32 cellular contexts compared by ENCODE assay signal in the genomic region with DNA sequence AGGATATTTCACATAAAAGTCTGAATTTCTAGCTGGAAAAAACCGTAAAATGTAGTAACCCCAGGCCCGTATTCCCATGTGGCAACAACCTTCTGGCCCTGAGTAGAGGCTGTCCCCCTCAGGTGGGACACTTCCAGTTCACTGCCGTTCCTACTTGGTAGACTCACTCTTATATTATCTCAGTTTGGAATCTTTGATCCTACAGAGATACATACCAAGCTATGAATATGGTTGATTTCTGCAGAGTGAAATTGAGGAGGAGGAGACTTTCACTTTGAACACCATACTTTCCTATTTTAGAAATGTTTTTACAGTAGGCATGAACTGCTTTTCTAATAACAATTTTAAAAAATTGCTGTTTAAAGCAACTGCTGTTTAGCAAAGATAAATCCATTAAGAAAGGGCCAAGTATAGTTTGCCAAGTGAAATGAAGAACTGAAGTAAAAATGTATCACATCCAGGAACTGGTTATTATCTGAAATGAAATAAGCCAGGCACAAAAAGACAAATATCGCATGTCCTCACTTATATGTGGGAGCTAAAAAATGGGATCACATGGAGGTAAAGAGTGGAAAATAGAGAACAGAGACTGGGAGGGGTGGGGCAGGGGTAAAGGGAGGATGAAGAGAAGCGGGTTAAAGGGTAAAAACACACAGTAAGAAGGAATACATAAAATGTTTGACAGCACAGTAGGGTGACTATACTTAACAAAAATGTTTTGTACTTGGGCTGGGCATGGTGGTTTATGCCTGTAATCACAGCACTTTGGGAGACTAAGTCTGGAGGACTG.
DNase-seq lines count a peak whose midpoint lies in the region; ATAC-seq, FAIRE-seq and TF ChIP-seq lines count a peak whose summit lies in the region.
"Had no signal": no experiment of that assay in that cellular context is flagged by ENCODE, and none has a peak within 500 bp of the region (broad histone marks: within the 10 kb centered on the region; RNA-seq: fewer than 3 reads in every experiment).

No MANE protein-coding gene starts in this region.

- no peak for TF ChIP-seq POLR2A in H54 (IDR thresholded peaks at IDR 0.05; ENCODE audit: low read depth, low read length)

- no peak for TF ChIP-seq CTCF in thoracic aorta (IDR thresholded peaks at IDR 0.05)

- H3K4me1 ChIP-seq in muscle layer of duodenum (ENCODE audit: control insufficient read depth in 1 of 2, insufficient read depth in 2 of 2, low read length in 2 of 2) (peaks cover 0 to 17% of the 10 kb centered on the region in 2 donors), thoracic aorta (ENCODE audit: control insufficient read depth in 1 of 2, low read depth in 2 of 2) (peaks cover 13 to 41% of the 10 kb centered on the region in 2 donors)
- H3K4me1 ChIP-seq: left lung had no signal

- peak overlapping the region; percentile 42 to 50 for H3K4me3 ChIP-seq in muscle layer of duodenum (ENCODE audit: low read depth in 1 of 2, low read length in 2 of 2)
- peak overlapping the region; percentile 20 for H3K4me3 ChIP-seq in thoracic aorta
- H3K4me3 ChIP-seq: gastrocnemius medialis, left lung, right atrium auricular region had no signal

- FAIRE-seq in H54 (lab: Jason Lieb, UNC), result peak; percentile 69
- FAIRE-seq: astrocyte, GM12891 had no signal

- H3K9me3 ChIP-seq in muscle layer of duodenum (ENCODE audit: control insufficient read depth in 1 of 2, low read length in 2 of 2), result no peaks in the 10 kb centered on the region
- no peaks in the 10 kb centered on the region for H3K9me3 ChIP-seq in thoracic aorta
- H3K9me3 ChIP-seq: gastrocnemius medialis, left lung, right atrium auricular region had no signal

- DNase-seq in H54 (ENCODE audit: insufficient read length, low spot score), result no peak
- peak; percentile 57 for DNase-seq in dedifferentiated amniotic fluid mesenchymal stem cell (ENCODE audit: extremely low spot score)
- no peak for DNase-seq in thoracic aorta (ENCODE audit: low spot score)
- DNase-seq in NCI-H187 treated with DMSO at 0.1 percent for 48 hours (lab: John Stamatoyannopoulos, UW), result no peak
- DNase-seq in stimulated activated CD4-positive, alpha-beta T cell treated with anti-CD3 and anti-CD28 coated beads, Interleukin-2, amount 100 ng/mL, for 48 hours, result no peak
- DNase-seq in stimulated activated naive CD4-positive, alpha-beta T cell treated with Interleukin-2 at 50 U/mL for 16 hours (lab: John Stamatoyannopoulos, UW), result no peak
- no peak for DNase-seq in activated CD4-positive, alpha-beta T cell treated with anti-CD3 and anti-CD28 coated beads for 48 hours
- DNase-seq: ACHN; activated naive CD4-positive, alpha-beta T cell treated with anti-CD3 and anti-CD28 coated beads, Interleukin-2, amount 10 ng/mL, durations not matched to agents 7 days and 5 days; C1 segment of cervical spinal cord; gastrocnemius medialis; hippocampal formation; immature natural killer cell; left lung; mesendoderm; naive thymus-derived CD4-positive, alpha-beta T cell; NCI-H2029; NCI-H226; NCI-H82; occipital lobe; OCI-M1; SHP77; stimulated activated CD4-positive, alpha-beta T cell treated with anti-CD3 and anti-CD28 coated beads, Interleukin-4, amount 100 ng/mL, for 4 hours; stimulated activated naive CD4-positive, alpha-beta T cell; SW 1271; T1000 had no signal

- H3K27ac ChIP-seq in muscle layer of duodenum (ENCODE audit: low read length) (peak overlapping the region; percentile 69), thoracic aorta (peak overlapping the region; percentile 72 to 98)
- H3K27ac ChIP-seq: gastrocnemius medialis, left lung, right atrium auricular region had no signal

- H3K36me3 ChIP-seq in muscle layer of duodenum (ENCODE audit: control insufficient read depth in 1 of 2, insufficient read depth in 2 of 2, low read length in 2 of 2), result no peaks in the 10 kb centered on the region
- H3K36me3 ChIP-seq in thoracic aorta, result no peaks in the 10 kb centered on the region
- H3K36me3 ChIP-seq: gastrocnemius medialis, left lung, right atrium auricular region had no signal

- H3K27me3 ChIP-seq in muscle layer of duodenum (ENCODE audit: low read depth, low read length) (no peaks in the 10 kb centered on the region), thoracic aorta (replicated peaks; ENCODE audit: insufficient read depth) (no peaks in the 10 kb centered on the region)
- H3K27me3 ChIP-seq: gastrocnemius medialis, left lung, right atrium auricular region had no signal

- ATAC-seq in thoracic aorta (ENCODE audit: insufficient number of reproducible peaks, low FRiP score, low read depth), result no peak
- ATAC-seq: gastrocnemius medialis; HCT116; left lung; naive thymus-derived CD4-positive, alpha-beta T cell; WTC11 had no signal
